In genomic region chr15:31338318-31338878, GRCh38 we compare ENCODE assay signal across 8 cellular contexts. TPM values are rescaled to one million over a fixed set of nuclear protein-coding genes. Genes with fewer than 3 reads are reported as not detected.
DNase-seq lines count a peak whose midpoint lies in the region; ATAC-seq and TF ChIP-seq lines count a peak whose summit lies in the region.

No MANE protein-coding gene starts in this region.

- TF ChIP-seq CTCF in lower lobe of right lung (IDR thresholded peaks at IDR 0.05) (no peak), upper lobe of left lung (IDR thresholded peaks at IDR 0.05) (no peak), Calu3 (IDR thresholded peaks at IDR 0.05; ENCODE audit: unreplicated experiment) (no peak)

- peak in 1 of 4 donors; percentile 5 for TF ChIP-seq POLR2A in upper lobe of left lung (IDR thresholded peaks at IDR 0.05)

- H3K27me3 ChIP-seq in lower lobe of right lung (ENCODE audit: low read depth) (no peaks in the 10 kb centered on the region), upper lobe of left lung (no peaks in the 10 kb centered on the region)

- H3K36me3 ChIP-seq in lower lobe of right lung (peaks cover 4% of the 10 kb centered on the region), upper lobe of left lung (peaks cover 0 to 10% (median 0%) of the 10 kb centered on the region in 4 donors)

- no peaks in the 10 kb centered on the region for H3K27me3 Mint-ChIP-seq in T-helper 2 cell treated with Interferon-gamma antibody and Interleukin-4, amounts not matched to agents 5 μg/mL and 100 μg/mL, for 36 hours (ENCODE audit: low read depth)
- no peaks in the 10 kb centered on the region for H3K27me3 Mint-ChIP-seq in activated naive CD8-positive, alpha-beta T cell treated with anti-CD3 and anti-CD28 coated beads for 36 hours
- no peaks in the 10 kb centered on the region for H3K27me3 Mint-ChIP-seq in Calu3 (ENCODE audit: unreplicated experiment)

- peaks cover 100% of the 10 kb centered on the region for H3K4me1 ChIP-seq in lower lobe of right lung
- H3K4me1 ChIP-seq in upper lobe of left lung: peaks cover 92 to 100% (median 100%) of the 10 kb centered on the region in 4 donors

- no peak for TF ChIP-seq EP300 in upper lobe of left lung (IDR thresholded peaks at IDR 0.05)

- peak overlapping the region; percentile 88 for H3K27ac ChIP-seq in lower lobe of right lung
- H3K27ac ChIP-seq in upper lobe of left lung: peak overlapping the region; percentile 76 to 99 (median 86)

- H3K36me3 Mint-ChIP-seq in T-helper 2 cell treated with Interferon-gamma antibody and Interleukin-4, amounts not matched to agents 5 μg/mL and 100 μg/mL, for 36 hours (ENCODE audit: low read depth): peaks cover 37% of the 10 kb centered on the region
- H3K36me3 Mint-ChIP-seq in activated naive CD8-positive, alpha-beta T cell treated with anti-CD3 and anti-CD28 coated beads for 36 hours: peaks cover 10% of the 10 kb centered on the region
- no peaks in the 10 kb centered on the region for H3K36me3 Mint-ChIP-seq in Calu3 (ENCODE audit: insufficient read depth, unreplicated experiment)

- peak overlapping the region; percentile 72 for H3K4me3 Mint-ChIP-seq in T-helper 2 cell treated with Interferon-gamma antibody and Interleukin-4, amounts not matched to agents 5 μg/mL and 100 μg/mL, for 36 hours
- H3K4me3 Mint-ChIP-seq in activated naive CD8-positive, alpha-beta T cell treated with anti-CD3 and anti-CD28 coated beads for 36 hours: peak overlapping the region; percentile 60
- no peak overlapping the region for H3K4me3 Mint-ChIP-seq in Calu3 (ENCODE audit: low read depth, unreplicated experiment)

- H3K4me3 ChIP-seq in lower lobe of right lung: peak overlapping the region; percentile 24
- H3K4me3 ChIP-seq in upper lobe of left lung: peak overlapping the region in 1 of 4 donors; percentile 15

- BruUV-seq in Calu3 (replicated peaks; lab: Mats Ljungman, UMichigan): no TSS peak

- peaks cover 79% of the 10 kb centered on the region for H3K4me1 Mint-ChIP-seq in T-helper 2 cell treated with Interferon-gamma antibody and Interleukin-4, amounts not matched to agents 5 μg/mL and 100 μg/mL, for 36 hours (ENCODE audit: low read depth)
- peaks cover 96% of the 10 kb centered on the region for H3K4me1 Mint-ChIP-seq in activated naive CD8-positive, alpha-beta T cell treated with anti-CD3 and anti-CD28 coated beads for 36 hours
- H3K4me1 Mint-ChIP-seq in Calu3 (ENCODE audit: low read depth, unreplicated experiment): no peaks in the 10 kb centered on the region

- H3K9me3 ChIP-seq in lower lobe of right lung: no peaks in the 10 kb centered on the region
- H3K9me3 ChIP-seq in upper lobe of left lung: no peaks in the 10 kb centered on the region

- H3K9me3 Mint-ChIP-seq in T-helper 2 cell treated with Interferon-gamma antibody and Interleukin-4, amounts not matched to agents 5 μg/mL and 100 μg/mL, for 36 hours: no peaks in the 10 kb centered on the region
- H3K9me3 Mint-ChIP-seq in activated naive CD8-positive, alpha-beta T cell treated with anti-CD3 and anti-CD28 coated beads for 36 hours: no peaks in the 10 kb centered on the region
- no peaks in the 10 kb centered on the region for H3K9me3 Mint-ChIP-seq in Calu3 (ENCODE audit: low read depth, unreplicated experiment)

- CTCF ChIA-PET in Calu3 (lab: Charles Lee): no interaction called here

- WGBS in upper lobe of left lung, 2 donors: 30 to 44% methylated on average over 4 to 9 of the region's 9 CpGs

- intact Hi-C loops in lower lobe of right lung (cut with DNase I) (no loop called here), Calu3 (cut with micrococcal nuclease; ENCODE audit: unreplicated experiment) (no loop called here)

- ATAC-seq in HG03135 (IDR thresholded peaks at IDR 0.05; ENCODE audit: unreplicated experiment) (peak; percentile 43), lower lobe of right lung (peak; percentile 6 to 27), upper lobe of left lung (ENCODE audit: low FRiP score in 2 of 2) (peak; percentile 6 to 57)

- H3K27ac Mint-ChIP-seq in T-helper 2 cell treated with Interferon-gamma antibody and Interleukin-4, amounts not matched to agents 5 μg/mL and 100 μg/mL, for 36 hours: peak overlapping the region; percentile 72
- peak overlapping the region; percentile 74 for H3K27ac Mint-ChIP-seq in activated naive CD8-positive, alpha-beta T cell treated with anti-CD3 and anti-CD28 coated beads for 36 hours
- no peak overlapping the region for H3K27ac Mint-ChIP-seq in Calu3 (ENCODE audit: unreplicated experiment)

- no peak for DNase-seq in T-helper 2 cell treated with Interferon-gamma antibody and Interleukin-4, amounts not matched to agents 5 μg/mL and 100 μg/mL, for 36 hours (ENCODE audit: low spot score)
- no peak for DNase-seq in T-helper 2 cell
- DNase-seq in activated naive CD8-positive, alpha-beta T cell treated with anti-CD3 and anti-CD28 coated beads for 36 hours: no peak
- DNase-seq in lower lobe of right lung: peak; percentile 67
- no peak for DNase-seq in upper lobe of left lung
- DNase-seq in DMS114 treated with DMSO at 0.1 percent for 48 hours (lab: John Stamatoyannopoulos, UW; ENCODE audit: unreplicated experiment): no peak
- no peak for DNase-seq in Calu3

RNA-seq across cellular contexts. Expression of gene KLF13, which starts 11.8 kb away (rescaled TPM):
- 100 to 1,000 TPM; 110 to 111 TPM for total RNA-seq in activated naive CD8-positive, alpha-beta T cell treated with anti-CD3 and anti-CD28 coated beads for 36 hours
- total RNA-seq in lower lobe of right lung (178 TPM), upper lobe of left lung (100 to 1,000 TPM; 103 to 231 (median 147) TPM), Calu3 (2022) (14.1 and 22.9 TPM in 2 replicates)
